ENCODE assay signal across 8 cellular contexts in the genomic region with DNA sequence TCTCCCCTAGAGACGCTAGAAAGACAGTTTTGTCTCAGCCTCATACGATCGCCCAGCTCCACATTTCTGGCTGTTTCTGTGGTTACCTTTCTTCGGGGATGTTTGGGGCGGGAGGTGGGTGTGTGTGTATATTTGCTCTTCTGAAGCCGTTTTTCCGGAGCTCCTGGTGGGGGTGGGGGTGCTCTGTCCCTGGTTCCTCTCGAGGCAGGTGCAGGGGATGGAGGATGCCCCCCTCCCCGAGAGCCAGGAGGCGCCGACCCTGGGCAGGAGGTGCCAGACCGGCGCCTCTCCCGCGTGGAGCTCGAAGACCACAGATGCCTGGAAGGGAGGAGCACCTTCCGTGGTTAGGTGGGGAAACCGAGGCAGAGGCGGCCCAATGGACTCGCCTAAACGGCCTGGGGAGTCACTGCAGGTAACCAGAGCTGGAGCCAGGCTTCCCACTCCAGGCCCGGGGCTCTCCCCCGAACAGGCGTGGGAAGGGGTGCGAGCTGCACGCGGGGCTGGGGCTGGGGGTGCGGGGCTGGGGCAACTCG. TPM values are rescaled to one million over a fixed set of nuclear protein-coding genes. Genes with fewer than 3 reads are reported as not detected.
DNase-seq lines count a peak whose midpoint lies in the region; ATAC-seq and TF ChIP-seq lines count a peak whose summit lies in the region.

No MANE protein-coding gene starts in this region.

- H3K79me2 ChIP-seq in DOHH2 (ENCODE audit: control insufficient read depth, low read length), result peaks cover 15% of the 10 kb centered on the region

- H4K8ac ChIP-seq in neuronal stem cell (ENCODE audit: low read depth, low read length), result peak overlapping the region; percentile 98

- H4K91ac ChIP-seq in neuronal stem cell (ENCODE audit: low read depth, low read length, poor library complexity), result peak overlapping the region; percentile 100

- H2BK5ac ChIP-seq in neuronal stem cell (ENCODE audit: low read length), result no peak overlapping the region

- H2BK12ac ChIP-seq in neuronal stem cell (ENCODE audit: low read length), result no peak overlapping the region

- WGBS in neuronal stem cell (ENCODE audit: extremely low coverage in 2 of 2, insufficient read length in 2 of 2, insufficient replicate concordance in 1 of 2), 2 donors, result no CpG with 5 or more reads among the region's 29 CpGs

- H3K4me3 ChIP-seq in DOHH2 (ENCODE audit: low read length) (peak overlapping the region; percentile 93), neuronal stem cell (ENCODE audit: low read length in 2 of 2) (peak overlapping the region; percentile 38 to 73)

- DNase-seq in NCI-H69 (lab: John Stamatoyannopoulos, UW) (peak; percentile 19), neuronal stem cell (ENCODE audit: low spot score) (no peak), foreskin melanocyte (no peak)

- peaks cover 17% of the 10 kb centered on the region for H3K36me3 Mint-ChIP-seq in dendritic cell treated with granulocyte-macrophage colony-stimulating factor and Interleukin-4, amounts not matched to agents 40 ng/mL and 50 ng/mL, for 4 days (ENCODE audit: low read depth)

- H3K27me3 Mint-ChIP-seq in dendritic cell treated with granulocyte-macrophage colony-stimulating factor and Interleukin-4, amounts not matched to agents 40 ng/mL and 50 ng/mL, for 4 days, result no peaks in the 10 kb centered on the region

- peak overlapping the region; percentile 98 for H3K4me3 Mint-ChIP-seq in dendritic cell treated with granulocyte-macrophage colony-stimulating factor and Interleukin-4, amounts not matched to agents 40 ng/mL and 50 ng/mL, for 4 days

- peaks cover 7% of the 10 kb centered on the region; the same call in 1 of the 2 replicates for H3K9me3 ChIP-seq in DOHH2 (ENCODE audit: control insufficient read depth, insufficient read depth, low read length)
- peaks cover 0 to 2% of the 10 kb centered on the region in 2 donors for H3K9me3 ChIP-seq in neuronal stem cell (replicated peaks in 1 of 2; ENCODE audit: control insufficient read depth in 2 of 2, insufficient read depth in 1 of 2, low read depth in 1 of 2, low read length in 2 of 2)

- H2BK120ac ChIP-seq in neuronal stem cell (ENCODE audit: low read depth, low read length), result peak overlapping the region; percentile 89

- peak overlapping the region; percentile 32 for H2BK15ac ChIP-seq in neuronal stem cell (ENCODE audit: low read length)

- H3K9me3 Mint-ChIP-seq in dendritic cell treated with granulocyte-macrophage colony-stimulating factor and Interleukin-4, amounts not matched to agents 40 ng/mL and 50 ng/mL, for 4 days, result no peaks in the 10 kb centered on the region

- H3K4me2 ChIP-seq in DOHH2 (ENCODE audit: low read length) (peak overlapping the region; percentile 100), neuronal stem cell (ENCODE audit: insufficient read depth, low read length, poor library complexity, severe bottlenecking) (peak overlapping the region; percentile 51)

- peak overlapping the region; percentile 94 for H2AK5ac ChIP-seq in neuronal stem cell (ENCODE audit: low read depth, low read length)

- H3K27ac ChIP-seq in DOHH2 (ENCODE audit: low read depth, low read length) (peak overlapping the region; percentile 22; the same call in 1 of the 2 replicates), neuronal stem cell (replicated peaks; ENCODE audit: low read length) (peak overlapping the region; percentile 53)

- H3K79me1 ChIP-seq in neuronal stem cell (ENCODE audit: low read depth, low read length), result peaks cover 3% of the 10 kb centered on the region

- peak overlapping the region; percentile 77 for H2AFZ ChIP-seq in neuronal stem cell (ENCODE audit: low read length)

- H3K4me1 ChIP-seq in DOHH2 (ENCODE audit: control insufficient read depth, low read length) (peaks cover 45% of the 10 kb centered on the region), neuronal stem cell (ENCODE audit: control insufficient read depth in 2 of 2, insufficient read depth in 1 of 2, low read depth in 1 of 2, low read length in 2 of 2) (peaks cover 14 to 18% of the 10 kb centered on the region in 2 donors)

- H3K27ac Mint-ChIP-seq in dendritic cell treated with granulocyte-macrophage colony-stimulating factor and Interleukin-4, amounts not matched to agents 40 ng/mL and 50 ng/mL, for 4 days, result peak overlapping the region; percentile 92

- H3K9ac ChIP-seq in neuronal stem cell (ENCODE audit: low read depth, low read length, poor library complexity), result peak overlapping the region; percentile 82

- H3K23ac ChIP-seq in neuronal stem cell (ENCODE audit: low read depth, low read length, poor library complexity), result peak overlapping the region; percentile 43

- intact Hi-C loops in dendritic cell treated with granulocyte-macrophage colony-stimulating factor and Interleukin-4, amounts not matched to agents 40 ng/mL and 50 ng/mL, for 4 days (cut with micrococcal nuclease), result loop anchor here (1.0 to 10.0 kb wide), 2 partner anchors 24 to 103 kb away; no protein-coding TSS in a partner anchor

- H3K18ac ChIP-seq in neuronal stem cell (ENCODE audit: low read length), result peak overlapping the region; percentile 96

- peaks cover 71% of the 10 kb centered on the region for H3K4me1 Mint-ChIP-seq in dendritic cell treated with granulocyte-macrophage colony-stimulating factor and Interleukin-4, amounts not matched to agents 40 ng/mL and 50 ng/mL, for 4 days (ENCODE audit: low read depth)

- H3K27me3 ChIP-seq in DOHH2 (ENCODE audit: control insufficient read depth, low read length) (peaks cover 41% of the 10 kb centered on the region), neuronal stem cell (ENCODE audit: control insufficient read depth in 3 of 3, insufficient read depth in 3 of 3, low read depth in 1 of 3, low read length in 3 of 3) (peaks cover 13 to 34% (median 16%) of the 10 kb centered on the region in 3 experiments)

- no peaks in the 10 kb centered on the region for H3K36me3 ChIP-seq in DOHH2 (ENCODE audit: control insufficient read depth, low read length)
- H3K36me3 ChIP-seq in neuronal stem cell (replicated peaks in 1 of 2; ENCODE audit: control insufficient read depth in 2 of 2, insufficient read depth in 2 of 2, low read length in 2 of 2), result no peaks in the 10 kb centered on the region

- no peaks in the 10 kb centered on the region for H3K9me2 ChIP-seq in DOHH2 (replicated peaks; ENCODE audit: control insufficient read depth, low read length)

- H4K20me1 ChIP-seq in DOHH2 (ENCODE audit: control insufficient read depth, insufficient read depth, low read depth, low read length), result peaks cover 12% of the 10 kb centered on the region; the same call in 1 of the 2 replicates

- no peak for TF ChIP-seq CTCF in DOHH2 (IDR thresholded peaks at IDR 0.05; ENCODE audit: low read depth, low read length, poor library complexity, severe bottlenecking)

- no peak overlapping the region for H3K14ac ChIP-seq in neuronal stem cell (ENCODE audit: low read length)

- H3F3A ChIP-seq in DOHH2 (ENCODE audit: control insufficient read depth, insufficient read depth), result peaks cover 6% of the 10 kb centered on the region

- no peak for ATAC-seq in HG02623 (IDR thresholded peaks at IDR 0.05; ENCODE audit: unreplicated experiment)
- ATAC-seq in HG03108 (IDR thresholded peaks at IDR 0.05; ENCODE audit: unreplicated experiment), result no peak
- no peak for ATAC-seq in GM21576 (IDR thresholded peaks at IDR 0.05; ENCODE audit: unreplicated experiment)

- no peak overlapping the region for H3K4ac ChIP-seq in neuronal stem cell (ENCODE audit: low read length)

RNA-seq across cellular contexts. Expression of a gene that starts 0.7 kb away (rescaled TPM):
- 10.7 TPM for polyA plus RNA-seq in neuronal stem cell (2013, experiment 1 of 2)
- 9.6 TPM for polyA plus RNA-seq in neuronal stem cell (2013, experiment 2 of 2)
